Comparison of ENCODE assay signal across 23 cellular contexts in the genomic region with DNA sequence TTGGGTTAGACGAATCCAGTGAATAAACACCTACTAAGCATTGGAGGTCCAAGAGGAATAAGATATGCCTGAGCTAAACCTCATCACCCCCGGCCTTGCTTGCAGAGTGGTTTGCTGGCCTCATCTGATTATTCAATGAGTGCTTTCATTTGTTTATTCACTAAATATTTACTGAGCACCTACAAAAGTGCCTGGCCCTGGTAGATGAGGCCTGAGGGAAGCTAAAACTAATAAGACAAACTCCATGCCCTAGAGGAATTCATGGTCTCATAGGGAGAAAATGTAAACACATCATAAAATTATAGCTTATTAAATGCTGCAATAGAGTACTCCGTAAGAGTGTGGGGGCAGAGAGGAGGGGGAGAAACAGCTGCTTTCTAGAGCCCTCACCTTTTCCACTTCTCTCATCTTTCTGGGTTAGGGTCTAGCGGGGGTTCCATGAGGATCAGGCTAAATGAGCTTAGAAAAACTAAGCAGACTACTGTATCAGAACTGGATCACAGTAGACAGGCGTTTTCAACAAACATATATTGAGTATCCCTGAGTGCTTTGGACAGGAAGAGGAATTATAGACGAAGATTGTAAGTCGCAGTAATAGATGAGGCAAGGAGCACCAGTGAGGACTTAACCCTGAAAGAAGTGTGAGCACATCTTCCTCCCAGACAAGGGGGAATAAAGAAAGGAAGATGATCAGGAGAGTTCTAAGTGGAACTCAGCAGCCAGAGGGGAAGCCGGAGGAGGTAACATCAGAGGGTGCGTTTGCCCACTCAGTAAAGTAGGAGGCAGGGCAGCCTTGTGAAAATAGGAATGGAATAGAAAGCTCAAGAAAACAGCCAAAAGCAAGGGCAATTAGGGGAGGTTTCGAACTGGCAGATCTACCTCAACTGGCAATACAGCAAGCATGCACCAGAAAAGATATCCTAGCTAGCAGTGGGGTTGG. TPM values are rescaled to one million over a fixed set of nuclear protein-coding genes. Genes with fewer than 3 reads are reported as not detected.
DNase-seq lines count a peak whose midpoint lies in the region; ATAC-seq and TF ChIP-seq lines count a peak whose summit lies in the region.
"Had no signal": no experiment of that assay in that cellular context is flagged by ENCODE, and none has a peak within 500 bp of the region (broad histone marks: within the 10 kb centered on the region; RNA-seq: fewer than 3 reads in every experiment).

No MANE protein-coding gene starts in this region.

- TF ChIP-seq CTCF in Panc1 (IDR thresholded peaks at IDR 0.05) (peak; percentile 14; the same call in 1 of the 2 replicates), upper lobe of right lung (IDR thresholded peaks at IDR 0.05) (no peak)

- H3K9me3 ChIP-seq in Panc1 (ENCODE audit: control insufficient read depth, insufficient read depth, low read depth, low read length) = no peaks in the 10 kb centered on the region
- H3K9me3 ChIP-seq in upper lobe of right lung = no peaks in the 10 kb centered on the region
- no peaks in the 10 kb centered on the region; the same call in 1 of the 2 replicates for H3K9me3 ChIP-seq in MG63
- H3K9me3 ChIP-seq: mucosa of descending colon, SK-N-SH, testis had no signal

- ATAC-seq in Panc1 (peak; percentile 89), upper lobe of right lung (peak; percentile 60), GM18511 (IDR thresholded peaks at IDR 0.05; ENCODE audit: unreplicated experiment) (no peak), HG02763 (IDR thresholded peaks at IDR 0.05; ENCODE audit: unreplicated experiment) (no peak)
- ATAC-seq: left cardiac atrium, mucosa of descending colon had no signal

- in situ Hi-C loops in Panc1 (cut with HindIII; ENCODE audit: low pct_unique_long_range_greater_than_20kb, low sequenced_read_pairs) = no loop called here

- H3K27me3 ChIP-seq in Panc1 (ENCODE audit: control insufficient read depth, insufficient read depth, low read length) = no peaks in the 10 kb centered on the region
- no peaks in the 10 kb centered on the region for H3K27me3 ChIP-seq in upper lobe of right lung
- no peaks in the 10 kb centered on the region for H3K27me3 ChIP-seq in MG63
- H3K27me3 ChIP-seq: testis had no signal

- CTCF ChIA-PET in Panc1 (lab: Charles Lee) = interaction anchor here (0.6 to 1.1 kb wide), 4 partner anchors 10 to 286 kb away, joined by 3 to 8 read pairs (median 5); no protein-coding TSS in a partner anchor

- intact Hi-C loops in Panc1 (cut with micrococcal nuclease; ENCODE audit: unreplicated experiment) (no loop called here), upper lobe of right lung (cut with DNase I) (no loop called here)

- H3K4me3 ChIP-seq in Panc1 (ENCODE audit: low read depth in 2 of 2, low read length in 2 of 2) (peak overlapping the region in 1 of 2 experiments; percentile 25; a peak in 2 of 4 replicates), upper lobe of right lung (no peak overlapping the region), MG63 (no peak overlapping the region)
- H3K4me3 ChIP-seq: mucosa of descending colon, testis had no signal

- POLR2A ChIA-PET in Panc1 (lab: Charles Lee) = interaction anchor here (0.6 kb wide), 1 partner anchor 279 kb away, joined by 4 read pairs; no protein-coding TSS in a partner anchor

- no TSS peak for BruUV-seq in Panc1 (replicated peaks; lab: Mats Ljungman, UMichigan)

- H3K36me3 ChIP-seq in Panc1 (ENCODE audit: control insufficient read depth, insufficient read depth, low read length) (no peaks in the 10 kb centered on the region), upper lobe of right lung (no peaks in the 10 kb centered on the region), MG63 (no peaks in the 10 kb centered on the region)

- peak overlapping the region; percentile 5; the same call in 1 of the 2 replicates for H3K27ac ChIP-seq in Panc1 (ENCODE audit: low read length)
- no peak overlapping the region for H3K27ac ChIP-seq in upper lobe of right lung
- H3K27ac ChIP-seq: testis had no signal

- DNase-seq in NCI-H345 (lab: John Stamatoyannopoulos, UW) (peak; percentile 56), NCI-H345 treated with DMSO at 0.1 percent for 48 hours (lab: John Stamatoyannopoulos, UW; ENCODE audit: unreplicated experiment) (no peak), NCI-H146 treated with DMSO at 0.1 percent for 48 hours (lab: John Stamatoyannopoulos, UW; ENCODE audit: unreplicated experiment) (peak; percentile 96), Panc1 (ENCODE audit: low read depth, low spot score) (no peak), upper lobe of right lung (no peak), MG63 (no peak)
- DNase-seq: 8988T; activated CD4-positive, alpha-beta T cell treated with anti-CD3 and anti-CD28 coated beads, Interleukin-2, amount 50 U/mL, for 48 hours; activated naive CD8-positive, alpha-beta T cell treated with anti-CD3 and anti-CD28 coated beads, Interleukin-2, amount 10 ng/mL, durations not matched to agents 7 days and 5 days; activated T-cell treated with anti-CD3 and anti-CD28 coated beads, Interleukin-2, amount 50 U/mL, for 48 hours; effector CD8-positive, alpha-beta T cell; hippocampal formation; left cardiac atrium; mucosa of descending colon; occipital lobe; SK-N-SH; stimulated activated CD4-positive, alpha-beta T cell treated with anti-CD3 and anti-CD28 coated beads, Interleukin-4, amount 100 ng/mL, for 1 hour; stimulated activated CD8-positive, alpha-beta memory T cell treated with anti-CD3 and anti-CD28 coated beads, Interleukin-4, amount 100 ng/mL, for 48 hours; testis had no signal

- peaks cover 15% of the 10 kb centered on the region for H3K4me1 ChIP-seq in Panc1 (ENCODE audit: control insufficient read depth, insufficient read depth, low read length)
- H3K4me1 ChIP-seq in upper lobe of right lung = no peaks in the 10 kb centered on the region
- H3K4me1 ChIP-seq: testis had no signal

RNA-seq across cellular contexts. Expression of a gene that starts 31.5 kb away (rescaled TPM):
- total RNA-seq in Panc1 (2021; ENCODE audit: unreplicated experiment) = 3.1 TPM
- 1.7 TPM for polyA plus RNA-seq in Panc1 (2012; ENCODE audit: insufficient read length)
- 283 TPM for total RNA-seq in upper lobe of right lung
- total RNA-seq in MG63 (2014; rRNA removed; shearing (Covaris generic); ENCODE audit: low replicate concordance) = 0.53 TPM in 1 of 2 replicates, not detected in the other
- total RNA-seq: G401, occipital lobe had no signal
- polyA plus RNA-seq: CD14-positive monocyte had no signal

RNA-seq across cellular contexts. Expression of a gene that starts 59.0 kb away (rescaled TPM):
- total RNA-seq in Panc1 (2021; ENCODE audit: unreplicated experiment) (22.8 TPM), upper lobe of right lung (31.0 TPM)
- 9.7 TPM for polyA plus RNA-seq in Panc1 (2012; ENCODE audit: insufficient read length)
- total RNA-seq in MG63 (2014; rRNA removed; shearing (Covaris generic); ENCODE audit: low replicate concordance) = 0.36 and 5.4 TPM in 2 replicates
- total RNA-seq: G401 had no signal

Comparison
In these comparisons a context has a peak if more than half of its experiments do, and no peak if none do; other contexts are left out.
1. DNase-seq: peak in NCI-H345 (single experiment) and NCI-H146 treated with DMSO at 0.1 percent for 48 hours (single experiment); none in NCI-H345 treated with DMSO at 0.1 percent for 48 hours (single experiment), Panc1 (single experiment), upper lobe of right lung (single experiment) and MG63 (single experiment).
2. ATAC-seq: peak in Panc1 (single experiment) and upper lobe of right lung (single experiment); none in GM18511 (single experiment) and HG02763 (single experiment).
3. RNA of a gene that starts 31.5 kb away (total RNA-seq): 283 TPM in upper lobe of right lung (single experiment); 3.1 TPM in Panc1 (single experiment) and 0.53 TPM in MG63; every median in the first group is over 10 times any median in the second.